8 cellular contexts compared by ENCODE assay signal in genomic region chr22:37843746-37844089, GRCh38. TPM values are rescaled to one million over a fixed set of nuclear protein-coding genes. Genes with fewer than 3 reads are reported as not detected.
DNase-seq lines count a peak whose midpoint lies in the region; ATAC-seq and TF ChIP-seq lines count a peak whose summit lies in the region.

No MANE protein-coding gene starts in this region.

- peaks cover 14 to 29% (median 25%) of the 10 kb centered on the region in 3 donors for H3K4me1 Mint-ChIP-seq in T-cell
- peaks cover 9 to 26% of the 10 kb centered on the region in 2 donors for H3K4me1 Mint-ChIP-seq in stimulated activated naive B cell treated with anti-CD40 and anti-IgM and Interleukin-4, amounts not matched to agents 10 μg/mL and 1 μg/mL and 100 μg/mL, for 72 hours

- peak overlapping the region; percentile 89 for H3K4me3 ChIP-seq in ACC112 (ENCODE audit: low read depth, low read length)
- peak overlapping the region; percentile 93 for H3K4me3 ChIP-seq in colonic mucosa

- H3K9me3 Mint-ChIP-seq in T-cell: no peaks in the 10 kb centered on the region
- peaks cover 0 to 6% of the 10 kb centered on the region in 2 donors for H3K9me3 Mint-ChIP-seq in stimulated activated naive B cell treated with anti-CD40 and anti-IgM and Interleukin-4, amounts not matched to agents 10 μg/mL and 1 μg/mL and 100 μg/mL, for 72 hours

- POLR2A ChIA-PET in T-cell (lab: Charles Lee): interaction anchor here in 1 of 2 donors (0.5 kb wide), 1 partner anchor 18 kb away, joined by 3 read pairs; no protein-coding TSS in a partner anchor

- intact Hi-C loops in colonic mucosa (cut with DNase I): no loop called here

- peak overlapping the region; percentile 75 for H3K27ac ChIP-seq in ACC112 (ENCODE audit: low read depth, low read length)
- peak overlapping the region; percentile 97 for H3K27ac ChIP-seq in colonic mucosa

- no peaks in the 10 kb centered on the region for H3K27me3 ChIP-seq in ACC112 (ENCODE audit: insufficient read depth, low read length)
- no peaks in the 10 kb centered on the region for H3K27me3 ChIP-seq in colonic mucosa

- H3K4me3 Mint-ChIP-seq in T-cell: peak overlapping the region; percentile 79 to 83 (median 80)
- peak overlapping the region; percentile 83 to 86 for H3K4me3 Mint-ChIP-seq in stimulated activated naive B cell treated with anti-CD40 and anti-IgM and Interleukin-4, amounts not matched to agents 10 μg/mL and 1 μg/mL and 100 μg/mL, for 72 hours

- CTCF ChIA-PET in T-cell (lab: Charles Lee): interaction anchor here (0.6 to 1.7 kb wide), 7 partner anchors 19 to 238 kb away, joined by 3 to 12 read pairs (median 3); partner anchors contain the start of genes GGA1 (in 1 of the 2) and MICALL1 (in 1 of the 2)

- no peaks in the 10 kb centered on the region for H3K9me3 ChIP-seq in colonic mucosa

- H3K27me3 Mint-ChIP-seq in T-cell: no peaks in the 10 kb centered on the region
- no peaks in the 10 kb centered on the region for H3K27me3 Mint-ChIP-seq in stimulated activated naive B cell treated with anti-CD40 and anti-IgM and Interleukin-4, amounts not matched to agents 10 μg/mL and 1 μg/mL and 100 μg/mL, for 72 hours

- H3K79me2 ChIP-seq in ACC112 (ENCODE audit: control insufficient read depth, insufficient read depth, low read length, unreplicated experiment): peaks cover 28% of the 10 kb centered on the region

- peak overlapping the region; percentile 12 for H2AFZ ChIP-seq in ACC112 (ENCODE audit: low read length, unreplicated experiment)

- H3K27ac Mint-ChIP-seq in T-cell: peak overlapping the region; percentile 76 to 84
- H3K27ac Mint-ChIP-seq in stimulated activated naive B cell treated with anti-CD40 and anti-IgM and Interleukin-4, amounts not matched to agents 10 μg/mL and 1 μg/mL and 100 μg/mL, for 72 hours: peak overlapping the region; percentile 92

- H3K36me3 ChIP-seq in ACC112 (ENCODE audit: insufficient read depth, low read length) (no peaks in the 10 kb centered on the region), colonic mucosa (no peaks in the 10 kb centered on the region)

- peaks cover 9% of the 10 kb centered on the region for H3K36me3 Mint-ChIP-seq in T-cell
- H3K36me3 Mint-ChIP-seq in stimulated activated naive B cell treated with anti-CD40 and anti-IgM and Interleukin-4, amounts not matched to agents 10 μg/mL and 1 μg/mL and 100 μg/mL, for 72 hours: peaks cover 20% of the 10 kb centered on the region in 2 donors

- H3K4me1 ChIP-seq in ACC112 (ENCODE audit: control insufficient read depth, insufficient read depth, low read length, unreplicated experiment) (peaks cover 10% of the 10 kb centered on the region), colonic mucosa (peaks cover 7% of the 10 kb centered on the region)

- no peak for TF ChIP-seq CTCF in colonic mucosa (IDR thresholded peaks at IDR 0.05)

- H3K9ac ChIP-seq in colonic mucosa (ENCODE audit: low read depth in 2 of 2, low read length in 2 of 2): peak overlapping the region; percentile 56 to 70

- peak; percentile 25 for ATAC-seq in GM18873 (IDR thresholded peaks at IDR 0.05; ENCODE audit: low FRiP score, unreplicated experiment)
- peak; percentile 29 for ATAC-seq in HG03066 (IDR thresholded peaks at IDR 0.05; ENCODE audit: low read depth, unreplicated experiment)
- peak; percentile 37 to 49 (median 45) for ATAC-seq in T-cell (replicated peaks in 1 of 4)
- peak; percentile 56 to 60 for ATAC-seq in stimulated activated naive B cell treated with anti-CD40 and anti-IgM and Interleukin-4, amounts not matched to agents 10 μg/mL and 1 μg/mL and 100 μg/mL, for 72 hours (replicated peaks)

- peak in 16 of 34 experiments; percentile 4 to 47 (median 29) for DNase-seq in T-cell
- peak; percentile 64 for DNase-seq in colonic mucosa
- peak; percentile 90 for DNase-seq in mesenteric fat pad (ENCODE audit: low spot score)
- no peak for DNase-seq in stimulated activated naive B cell treated with anti-CD40 and anti-IgM and Interleukin-4, amounts not matched to agents 10 μg/mL and 1 μg/mL and 100 μg/mL, for 72 hours
- DNase-seq in NCI-H748 (lab: John Stamatoyannopoulos, UW; ENCODE audit: unreplicated experiment): no peak

RNA-seq across cellular contexts. Expression of gene ANKRD54, which starts 0.4 kb away (rescaled TPM):
- 10 to 100 TPM; 19.9 to 29.7 (median 25.9) TPM for total RNA-seq in T-cell
- total RNA-seq in colonic mucosa: 10 to 100 TPM; 27.1 to 34.2 TPM
- 15.6 TPM for total RNA-seq in mesenteric fat pad

RNA-seq across cellular contexts. Expression of gene EIF3L, which starts 5.5 kb away (rescaled TPM):
- 100 to 1,000 TPM; 428 to 516 (median 483) TPM for total RNA-seq in T-cell
- total RNA-seq in colonic mucosa: 100 to 1,000 TPM; 358 to 451 TPM
- 258 TPM for total RNA-seq in mesenteric fat pad

RNA-seq across cellular contexts. Expression of gene GALR3, which starts 20.5 kb away (rescaled TPM):
- not detected for total RNA-seq in T-cell
- under 1 TPM in 1 of 2 donors, not detected in 1; 0.74 TPM for total RNA-seq in colonic mucosa
- total RNA-seq in mesenteric fat pad: not detected

RNA-seq across cellular contexts. Expression of gene GCAT, which starts 36.0 kb away (rescaled TPM):
- total RNA-seq in T-cell (1 to 10 TPM; 1.2 to 3.5 (median 2.3) TPM), colonic mucosa (10 to 100 TPM; 13.0 to 23.5 TPM), mesenteric fat pad (4.3 TPM)

Comparison
In these comparisons a context has a peak if more than half of its experiments do, and no peak if none do; other contexts are left out.
1. DNase-seq: peak in colonic mucosa (single experiment) and mesenteric fat pad (single experiment); none in stimulated activated naive B cell treated with anti-CD40 and anti-IgM and Interleukin-4, amounts not matched to agents 10 μg/mL and 1 μg/mL and 100 μg/mL, for 72 hours (single experiment) and NCI-H748 (single experiment).
2. Peak in every context shown above with its lines, with median percentiles within 50 percentile points of each other: ATAC-seq.